Comparison of ENCODE assay signal across 9 cellular contexts in genomic region chr14:77212933-77213656, GRCh38. TPM values are rescaled to one million over a fixed set of nuclear protein-coding genes. Genes with fewer than 3 reads are reported as not detected.
DNase-seq lines count a peak whose midpoint lies in the region; ATAC-seq, FAIRE-seq and TF ChIP-seq lines count a peak whose summit lies in the region.
"Had no signal": no experiment of that assay in that cellular context is flagged by ENCODE, and none has a peak within 500 bp of the region (broad histone marks: within the 10 kb centered on the region; RNA-seq: fewer than 3 reads in every experiment).

No MANE protein-coding gene starts in this region.

- H2AFZ ChIP-seq in K562 (ENCODE audit: low read depth, low read length): no peak overlapping the region

- CTCF ChIA-PET in K562 (lab: Yijun Ruan, JAX; ENCODE audit: low intra/inter-chr PET ratio): interaction anchor here (0.7 to 1.5 kb wide), 2 partner anchors 61 to 338 kb away, joined by 3 to 6 read pairs; no protein-coding TSS in a partner anchor

- H3K9ac ChIP-seq in K562 (ENCODE audit: insufficient read depth in 1 of 2, low read depth in 2 of 2, low read length in 2 of 2): no peak overlapping the region

- TF ChIP-seq POLR2A in GM12891 (IDR thresholded peaks at IDR 0.05; ENCODE audit: low read depth, low read length) (no peak), K562 (conservative IDR thresholded peaks at IDR 0.05) (no peak)

- H3K79me2 ChIP-seq in K562 (ENCODE audit: control insufficient read depth, insufficient read depth, low read length): no peaks in the 10 kb centered on the region

- FAIRE-seq in GM12891 (lab: Jason Lieb, UNC) (peak; percentile 83), K562 (lab: Jason Lieb, UNC) (no peak)

- no TSS peak for BruUV-seq in K562 (replicated peaks; lab: Mats Ljungman, UMichigan)

- in situ Hi-C loops in K562 (cut with MboI): no loop called here

- POLR2A ChIA-PET in K562 (lab: Yijun Ruan, JAX): interaction anchor here (0.6 kb wide), 2 partner anchors 15 to 266 kb away, joined by 3 read pairs; no protein-coding TSS in a partner anchor

- ATAC-seq in K562: peak; percentile 96
- ATAC-seq in GM18517 (IDR thresholded peaks at IDR 0.05; ENCODE audit: unreplicated experiment): no peak
- no peak for ATAC-seq in HG03045 (IDR thresholded peaks at IDR 0.05; ENCODE audit: unreplicated experiment)

- no peaks in the 10 kb centered on the region for H3K4me1 ChIP-seq in K562 (replicated peaks in 1 of 2; ENCODE audit: control insufficient read depth in 2 of 2, insufficient read depth in 2 of 2, low read length in 2 of 2)

- H3K27me3 ChIP-seq in K562 (ENCODE audit: control insufficient read depth in 2 of 2, insufficient read depth in 2 of 2, low read length in 2 of 2): peaks cover 0 to 16% of the 10 kb centered on the region in 2 experiments; a peak in 3 of 5 replicates

- no peak for TF ChIP-seq EP300 in K562 (IDR thresholded peaks at IDR 0.05; ENCODE audit: low read length)

- no peaks in the 10 kb centered on the region for H3K36me3 ChIP-seq in K562 (ENCODE audit: control insufficient read depth, insufficient read depth, low read length)

- H3K4me3 ChIP-seq in K562: no peak overlapping the region

- 3% methylated on average over 13 of the region's 17 CpGs for WGBS in K562 (ENCODE audit: insufficient coverage, low coverage, missing lambda C conversion rate)

- H3K9me3 ChIP-seq in K562 (replicated peaks; ENCODE audit: control insufficient read depth, insufficient read depth, low read depth, low read length): no peaks in the 10 kb centered on the region

- H3K27ac ChIP-seq in K562 (ENCODE audit: extremely low read depth, low read depth, low read length): no peak overlapping the region

- peaks cover 4% of the 10 kb centered on the region for H3K9me1 ChIP-seq in K562 (ENCODE audit: control insufficient read depth, insufficient read depth, low read length)

- DNase-seq in AG09319 (ENCODE audit: extremely low read depth, low read depth) (no peak), GM12891 (ENCODE audit: insufficient read length, low spot score) (peak; percentile 60), HK-2 (ENCODE audit: unreplicated experiment) (peak; percentile 75), NCI-H82 treated with DMSO at 0.1 percent for 48 hours (lab: John Stamatoyannopoulos, UW; ENCODE audit: unreplicated experiment) (peak; percentile 5), K562 (ENCODE audit: extremely low read depth in 1 of 4, low spot score in 3 of 4) (peak; percentile 40 to 51 (median 44)), lung microvascular endothelial cell (ENCODE audit: low read depth in 2 of 2) (peak; percentile 10 to 34)

- peak in 1 of 2 experiments; percentile 56; a peak in 2 of 4 replicates for TF ChIP-seq RAD21 in K562 (CRISPR knock-in tag; conservative IDR thresholded peaks at IDR 0.05 in 1 of 2, IDR thresholded peaks at IDR 0.05 in 1 of 2)

- H3K4me2 ChIP-seq in K562 (ENCODE audit: insufficient read depth, low read length): no peak overlapping the region

- TF ChIP-seq CTCF in AG09319 (IDR thresholded peaks at IDR 0.05; ENCODE audit: low read depth, low read length): peak; percentile 41
- TF ChIP-seq CTCF in K562 (IDR thresholded peaks at IDR 0.05 in 2 of 3, conservative IDR thresholded peaks at IDR 0.05 in 1 of 3; ENCODE audit: insufficient read depth in 2 of 3, low read depth in 1 of 3, low read length in 3 of 3): peak; percentile 58 to 72 (median 68)

- intact Hi-C loops in K562 (cut with micrococcal nuclease): loop anchor here (5.0 kb wide), 1 partner anchor 61 kb away; no protein-coding TSS in a partner anchor

- no peaks in the 10 kb centered on the region; the same call in 1 of the 2 replicates for H4K20me1 ChIP-seq in K562 (replicated peaks; ENCODE audit: control insufficient read depth, insufficient read depth, low read length)

TF ChIP-seq in GM12891, 5 proteins besides CTCF, POLR2A, EP300 and RAD21:
- TF ChIP-seq SPI1 (IDR thresholded peaks at IDR 0.05; ENCODE audit: low read depth, low read length) (peak; percentile 8; the same call in 1 of the 2 replicates), POLR2AphosphoS5 (IDR thresholded peaks at IDR 0.05; ENCODE audit: low read depth, low read length) (no peak)

TF ChIP-seq in K562, 482 proteins besides CTCF, POLR2A, EP300 and RAD21:
- TF ChIP-seq ZNF3 (CRISPR knock-in tag; IDR thresholded peaks at IDR 0.05) (no peak), SMC3 (conservative IDR thresholded peaks at IDR 0.05; ENCODE audit: insufficient read depth, low read depth, low read length) (0 out of 2 replicates have a peak, but pooled peaks have one; percentile 14), KDM4B (IDR thresholded peaks at IDR 0.05; ENCODE audit: borderline replicate concordance in 2 of 2, low read depth in 1 of 2) (no peak)

RNA-seq across cellular contexts. Expression of gene TMEM63C, which starts 31.5 kb away (rescaled TPM):
- 0.04 TPM for polyA plus RNA-seq in GM12891 (2012; ENCODE audit: low read depth, missing spikeins)
- total RNA-seq in K562 (2011; cell fraction: chromatin; rRNA removed; ENCODE audit: low replicate concordance): 0.25 TPM in 1 of 2 replicates, not detected in the other
- not detected in 2 replicates for total RNA-seq in K562 (2011; cell fraction: nucleolus; rRNA removed)
- total RNA-seq in K562 (2011; cell fraction: nucleoplasm; rRNA removed): not detected in 2 replicates
- total RNA-seq in K562 (2014; rRNA removed): not detected in 2 replicates
- total RNA-seq in K562 (2014; rRNA removed; fragmentation: Illumina TruSeq; extraction: Trizol): not detected in 2 replicates
- 0.57 TPM in 1 of 2 replicates, not detected in the other for total RNA-seq in K562 (2015; rRNA removed; fragmentation: Illumina TruSeq; extraction: Trizol)
- not detected in 2 replicates for total RNA-seq in K562 (2021)
- 0.07 and 0.14 TPM in 2 replicates for polyA plus RNA-seq in K562 (2011; rRNA removed)
- not detected in 2 replicates for polyA plus RNA-seq in K562 (2011; cell fraction: cytosol; rRNA removed)
- polyA plus RNA-seq in K562 (2011; cell fraction: nucleus; rRNA removed): 0.08 TPM in 1 of 2 replicates, not detected in the other
- 0.15 TPM in 1 of 2 replicates, not detected in the other for polyA plus RNA-seq in K562 (2012)
- polyA plus RNA-seq in K562 (2014; fragmentation: Illumina TruSeq; extraction: Trizol): not detected in 2 replicates
- not detected for polyA plus RNA-seq in K562 (2014; fragmentation: Nextera tagmentation; extraction: Ambion mirVana)
- polyA plus RNA-seq in K562 (2014; rRNA removed): not detected in 2 replicates
- polyA minus RNA-seq in K562 (2011; rRNA and poly(A)+ RNA removed): 0.03 TPM in 1 of 2 replicates, not detected in the other
- polyA minus RNA-seq in K562 (2011; cell fraction: cytosol; rRNA and poly(A)+ RNA removed): not detected in 2 replicates
- 0.13 TPM in 1 of 2 replicates, not detected in the other for polyA minus RNA-seq in K562 (2011; cell fraction: nucleus; rRNA and poly(A)+ RNA removed)
- total RNA-seq in lung microvascular endothelial cell: 0.44 and 0.79 TPM in 2 replicates

RNA-seq across cellular contexts. Expression of gene NGB, which starts 57.9 kb away (rescaled TPM):
- not detected for polyA plus RNA-seq in GM12891 (2012; ENCODE audit: low read depth, missing spikeins)
- not detected in 2 replicates for total RNA-seq in K562 (2011; cell fraction: chromatin; rRNA removed; ENCODE audit: low replicate concordance)
- not detected in 2 replicates for total RNA-seq in K562 (2011; cell fraction: nucleolus; rRNA removed)
- not detected in 2 replicates for total RNA-seq in K562 (2011; cell fraction: nucleoplasm; rRNA removed)
- total RNA-seq in K562 (2014; rRNA removed) (not detected in 2 replicates), K562 (2014; rRNA removed; fragmentation: Illumina TruSeq; extraction: Trizol) (not detected in 2 replicates), K562 (2015; rRNA removed; fragmentation: Illumina TruSeq; extraction: Trizol) (not detected in 2 replicates), K562 (2021) (not detected in 2 replicates), lung microvascular endothelial cell (not detected in 2 replicates)
- polyA plus RNA-seq in K562 (2011; rRNA removed) (not detected in 2 replicates), K562 (2014; fragmentation: Illumina TruSeq; extraction: Trizol) (not detected in 2 replicates), K562 (2014; fragmentation: Nextera tagmentation; extraction: Ambion mirVana) (not detected), K562 (2014; rRNA removed) (not detected in 2 replicates)
- polyA plus RNA-seq in K562 (2011; cell fraction: cytosol; rRNA removed): not detected in 2 replicates
- not detected in 2 replicates for polyA plus RNA-seq in K562 (2011; cell fraction: nucleus; rRNA removed)
- not detected in 2 replicates for polyA plus RNA-seq in K562 (2012)
- polyA minus RNA-seq in K562 (2011; rRNA and poly(A)+ RNA removed): not detected in 2 replicates
- polyA minus RNA-seq in K562 (2011; cell fraction: cytosol; rRNA and poly(A)+ RNA removed): not detected in 2 replicates
- polyA minus RNA-seq in K562 (2011; cell fraction: nucleus; rRNA and poly(A)+ RNA removed): not detected in 2 replicates
- total RNA-seq: urinary bladder had no signal
- polyA plus RNA-seq: urinary bladder had no signal
